7 cellular contexts compared by ENCODE assay signal in the genomic region with DNA sequence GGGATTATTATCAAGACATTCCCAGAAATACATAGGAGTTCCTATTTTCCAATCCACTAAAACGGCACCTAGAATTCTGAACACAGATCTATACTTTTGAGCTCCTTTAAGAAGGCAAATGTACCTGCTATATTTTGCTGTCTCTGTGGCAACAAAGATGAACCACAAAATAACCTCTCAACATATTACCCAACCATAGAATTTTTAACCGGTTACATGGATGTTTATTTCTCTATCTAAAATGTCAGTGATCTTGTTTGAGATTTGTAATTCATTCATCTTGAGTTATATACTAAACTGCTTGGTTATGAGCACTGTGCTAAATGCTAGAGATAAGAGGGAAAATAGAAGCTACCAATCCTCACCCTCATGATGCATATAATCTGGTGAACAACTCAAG.
"Had no signal": no experiment of that assay in that cellular context is flagged by ENCODE, and none has a peak within 500 bp of the region (broad histone marks: within the 10 kb centered on the region; RNA-seq: fewer than 3 reads in every experiment).

No MANE protein-coding gene starts in this region.

- H3K4me3 ChIP-seq: GM23338 had no signal

- DNase-seq: H9, HCEC 1CT, KBM-7 had no signal

- H3K4me2 ChIP-seq: GM23338 had no signal

- FAIRE-seq: H1, H54, HTR-8/SVneo had no signal
